Comparison of ENCODE assay signal across 1 cellular context in genomic region chr17:56913867-56914640, GRCh38.
TF ChIP-seq lines count a peak whose summit lies in the region.

Gene TRIM25 (minus strand): TSS chr17:56914049. CDS start chr17:56913988, 61 bp downstream.

TF ChIP-seq in K562, 482 proteins besides CTCF, POLR2A, EP300 and RAD21 (continued from another document and continues in another):
- TF ChIP-seq, protein P1, sequence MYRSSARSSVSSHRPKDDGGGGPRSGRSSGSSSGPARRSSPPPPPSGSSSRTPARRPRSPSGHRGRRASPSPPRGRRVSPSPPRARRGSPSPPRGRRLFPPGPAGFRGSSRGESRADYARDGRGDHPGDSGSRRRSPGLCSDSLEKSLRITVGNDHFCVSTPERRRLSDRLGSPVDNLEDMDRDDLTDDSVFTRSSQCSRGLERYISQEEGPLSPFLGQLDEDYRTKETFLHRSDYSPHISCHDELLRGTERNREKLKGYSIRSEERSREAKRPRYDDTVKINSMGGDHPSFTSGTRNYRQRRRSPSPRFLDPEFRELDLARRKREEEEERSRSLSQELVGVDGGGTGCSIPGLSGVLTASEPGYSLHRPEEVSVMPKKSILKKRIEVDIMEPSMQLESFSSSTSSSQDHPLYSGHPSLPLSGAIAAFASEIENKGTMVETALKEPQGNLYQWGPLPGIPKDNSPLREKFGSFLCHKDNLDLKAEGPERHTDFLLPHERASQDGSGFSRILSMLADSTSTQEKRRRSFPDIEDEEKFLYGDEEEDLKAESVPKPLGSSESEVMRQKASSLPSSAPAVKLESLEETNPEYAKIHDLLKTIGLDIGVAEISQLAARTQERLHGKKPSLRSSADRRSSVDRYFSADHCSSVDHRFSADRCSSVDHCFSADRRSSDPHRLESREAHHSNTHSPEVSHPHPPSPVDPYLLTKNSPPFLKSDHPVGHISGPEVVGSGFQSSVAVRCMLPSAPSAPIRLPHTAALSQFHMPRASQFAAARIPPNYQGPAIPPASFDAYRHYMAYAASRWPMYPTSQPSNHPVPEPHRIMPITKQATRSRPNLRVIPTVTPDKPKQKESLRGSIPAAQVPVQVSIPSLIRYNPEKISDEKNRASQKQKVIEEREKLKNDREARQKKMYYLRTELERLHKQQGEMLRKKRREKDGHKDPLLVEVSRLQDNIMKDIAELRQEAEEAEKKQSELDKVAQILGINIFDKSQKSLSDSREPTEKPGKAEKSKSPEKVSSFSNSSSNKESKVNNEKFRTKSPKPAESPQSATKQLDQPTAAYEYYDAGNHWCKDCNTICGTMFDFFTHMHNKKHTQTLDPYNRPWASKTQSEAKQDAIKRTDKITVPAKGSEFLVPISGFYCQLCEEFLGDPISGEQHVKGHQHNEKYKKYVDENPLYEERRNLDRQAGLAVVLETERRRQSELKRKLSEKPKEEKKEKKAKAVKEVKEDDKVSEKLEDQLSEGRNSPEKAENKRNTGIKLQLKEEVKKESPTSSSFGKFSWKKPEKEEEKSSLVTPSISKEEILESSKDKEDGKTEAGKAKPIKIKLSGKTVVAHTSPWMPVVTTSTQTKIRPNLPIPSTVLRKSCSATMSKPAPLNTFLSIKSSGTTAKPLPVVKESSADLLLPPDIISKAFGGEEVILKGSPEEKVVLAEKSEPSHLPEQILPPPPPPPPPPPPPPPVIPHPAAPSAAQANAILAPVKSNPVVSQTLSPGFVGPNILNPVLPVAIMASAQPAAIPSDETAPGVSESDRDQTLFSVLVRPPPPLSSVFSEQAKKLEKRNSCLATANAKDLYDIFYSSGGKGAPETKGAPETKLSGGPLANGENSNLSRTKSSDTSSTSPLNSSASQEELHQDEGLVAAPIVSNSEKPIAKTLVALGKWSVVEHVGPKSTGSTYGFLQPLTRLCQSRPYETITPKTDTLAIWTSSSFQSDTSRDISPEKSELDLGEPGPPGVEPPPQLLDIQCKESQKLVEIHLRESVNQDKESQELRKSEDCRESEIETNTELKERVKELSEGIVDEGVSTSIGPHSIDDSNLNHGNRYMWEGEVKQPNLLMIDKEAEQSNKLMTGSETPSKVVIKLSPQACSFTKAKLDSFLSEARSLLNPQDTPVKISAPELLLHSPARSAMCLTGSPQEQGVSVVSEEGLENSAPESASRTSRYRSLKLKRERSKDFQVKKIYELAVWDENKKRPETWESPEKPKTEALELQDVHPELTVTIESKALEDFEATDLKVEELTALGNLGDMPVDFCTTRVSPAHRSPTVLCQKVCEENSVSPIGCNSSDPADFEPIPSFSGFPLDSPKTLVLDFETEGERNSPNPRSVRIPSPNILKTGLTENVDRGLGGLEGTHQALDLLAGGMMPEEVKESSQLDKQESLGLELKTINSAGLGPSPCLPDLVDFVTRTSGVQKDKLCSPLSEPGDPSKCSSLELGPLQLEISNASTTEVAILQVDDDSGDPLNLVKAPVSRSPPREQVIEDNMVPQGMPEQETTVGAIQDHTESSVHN (IDR thresholded peaks at IDR 0.05; ENCODE audit: borderline replicate concordance in 1 of 2, low read depth in 1 of 2) = no peak
- TF ChIP-seq SETDB1 (IDR thresholded peaks at IDR 0.05; ENCODE audit: low read length) = no peak
- TF ChIP-seq BCL6 (CRISPR knock-in tag; IDR thresholded peaks at IDR 0.05) = no peak
- TF ChIP-seq FOXO4 (CRISPR knock-in tag; IDR thresholded peaks at IDR 0.05) = no peak
- TF ChIP-seq SAFB (IDR thresholded peaks at IDR 0.05; ENCODE audit: borderline replicate concordance, low read depth, low read length) = no peak
- no peak for TF ChIP-seq ZNF324 (CRISPR knock-in tag; IDR thresholded peaks at IDR 0.05)
- no peak for TF ChIP-seq HLTF (IDR thresholded peaks at IDR 0.05)
- no peak for TF ChIP-seq ARID2 (IDR thresholded peaks at IDR 0.05)
- TF ChIP-seq PTTG1 (tag; IDR thresholded peaks at IDR 0.05; ENCODE audit: low read depth) = no peak
- TF ChIP-seq KAT7 (CRISPR knock-in tag; IDR thresholded peaks at IDR 0.05; ENCODE audit: borderline replicate concordance) = peak; percentile 74; the same call in 1 of the 2 replicates
- TF ChIP-seq, protein P2, sequence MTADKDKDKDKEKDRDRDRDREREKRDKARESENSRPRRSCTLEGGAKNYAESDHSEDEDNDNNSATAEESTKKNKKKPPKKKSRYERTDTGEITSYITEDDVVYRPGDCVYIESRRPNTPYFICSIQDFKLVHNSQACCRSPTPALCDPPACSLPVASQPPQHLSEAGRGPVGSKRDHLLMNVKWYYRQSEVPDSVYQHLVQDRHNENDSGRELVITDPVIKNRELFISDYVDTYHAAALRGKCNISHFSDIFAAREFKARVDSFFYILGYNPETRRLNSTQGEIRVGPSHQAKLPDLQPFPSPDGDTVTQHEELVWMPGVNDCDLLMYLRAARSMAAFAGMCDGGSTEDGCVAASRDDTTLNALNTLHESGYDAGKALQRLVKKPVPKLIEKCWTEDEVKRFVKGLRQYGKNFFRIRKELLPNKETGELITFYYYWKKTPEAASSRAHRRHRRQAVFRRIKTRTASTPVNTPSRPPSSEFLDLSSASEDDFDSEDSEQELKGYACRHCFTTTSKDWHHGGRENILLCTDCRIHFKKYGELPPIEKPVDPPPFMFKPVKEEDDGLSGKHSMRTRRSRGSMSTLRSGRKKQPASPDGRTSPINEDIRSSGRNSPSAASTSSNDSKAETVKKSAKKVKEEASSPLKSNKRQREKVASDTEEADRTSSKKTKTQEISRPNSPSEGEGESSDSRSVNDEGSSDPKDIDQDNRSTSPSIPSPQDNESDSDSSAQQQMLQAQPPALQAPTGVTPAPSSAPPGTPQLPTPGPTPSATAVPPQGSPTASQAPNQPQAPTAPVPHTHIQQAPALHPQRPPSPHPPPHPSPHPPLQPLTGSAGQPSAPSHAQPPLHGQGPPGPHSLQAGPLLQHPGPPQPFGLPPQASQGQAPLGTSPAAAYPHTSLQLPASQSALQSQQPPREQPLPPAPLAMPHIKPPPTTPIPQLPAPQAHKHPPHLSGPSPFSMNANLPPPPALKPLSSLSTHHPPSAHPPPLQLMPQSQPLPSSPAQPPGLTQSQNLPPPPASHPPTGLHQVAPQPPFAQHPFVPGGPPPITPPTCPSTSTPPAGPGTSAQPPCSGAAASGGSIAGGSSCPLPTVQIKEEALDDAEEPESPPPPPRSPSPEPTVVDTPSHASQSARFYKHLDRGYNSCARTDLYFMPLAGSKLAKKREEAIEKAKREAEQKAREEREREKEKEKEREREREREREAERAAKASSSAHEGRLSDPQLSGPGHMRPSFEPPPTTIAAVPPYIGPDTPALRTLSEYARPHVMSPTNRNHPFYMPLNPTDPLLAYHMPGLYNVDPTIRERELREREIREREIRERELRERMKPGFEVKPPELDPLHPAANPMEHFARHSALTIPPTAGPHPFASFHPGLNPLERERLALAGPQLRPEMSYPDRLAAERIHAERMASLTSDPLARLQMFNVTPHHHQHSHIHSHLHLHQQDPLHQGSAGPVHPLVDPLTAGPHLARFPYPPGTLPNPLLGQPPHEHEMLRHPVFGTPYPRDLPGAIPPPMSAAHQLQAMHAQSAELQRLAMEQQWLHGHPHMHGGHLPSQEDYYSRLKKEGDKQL (CRISPR knock-in tag; IDR thresholded peaks at IDR 0.05; ENCODE audit: borderline replicate concordance) = no peak
- TF ChIP-seq JUN (IDR thresholded peaks at IDR 0.05; ENCODE audit: borderline replicate concordance, low read depth, low read length) = peak; percentile 25; the same call in 1 of the 2 replicates
- no peak for TF ChIP-seq JUN (CRISPR knock-in tag; IDR thresholded peaks at IDR 0.05; ENCODE audit: borderline replicate concordance)
- no peak for TF ChIP-seq ZZZ3 (IDR thresholded peaks at IDR 0.05)
- no peak for TF ChIP-seq YBX1 (IDR thresholded peaks at IDR 0.05)
- peak; percentile 68 for TF ChIP-seq CBFA2T2 (conservative IDR thresholded peaks at IDR 0.05)
- TF ChIP-seq TAL1 (IDR thresholded peaks at IDR 0.05) = no peak
- peak; percentile 50 for TF ChIP-seq GABPB1 (CRISPR knock-in tag; IDR thresholded peaks at IDR 0.05)
- TF ChIP-seq ZNF41 (CRISPR knock-in tag; conservative IDR thresholded peaks at IDR 0.05) = no peak
- no peak for TF ChIP-seq CCAR2 (IDR thresholded peaks at IDR 0.05; ENCODE audit: low read depth, low read length)
- TF ChIP-seq CHD1 (IDR thresholded peaks at IDR 0.05; ENCODE audit: low read length) = peak; percentile 43
- TF ChIP-seq DACH1 (IDR thresholded peaks at IDR 0.05; ENCODE audit: partially characterized antibody) = no peak
- TF ChIP-seq ARID3B (CRISPR knock-in tag; IDR thresholded peaks at IDR 0.05; ENCODE audit: borderline replicate concordance) = no peak
- TF ChIP-seq ESRRA (IDR thresholded peaks at IDR 0.05; ENCODE audit: borderline replicate concordance, low read depth) = peak; percentile 52; the same call in 1 of the 2 replicates
- TF ChIP-seq ZNF124 (CRISPR knock-in tag; IDR thresholded peaks at IDR 0.05) = no peak
- no peak for TF ChIP-seq ZNF57 (CRISPR knock-in tag; IDR thresholded peaks at IDR 0.05)
- TF ChIP-seq HCFC1 (IDR thresholded peaks at IDR 0.05; ENCODE audit: low read depth, low read length) = no peak; the same call in 1 of the 2 replicates
- TF ChIP-seq KLF6 (CRISPR knock-in tag; IDR thresholded peaks at IDR 0.05; ENCODE audit: borderline replicate concordance) = no peak
- peak; percentile 96 for TF ChIP-seq IRF2 (CRISPR knock-in tag; IDR thresholded peaks at IDR 0.05)
- TF ChIP-seq, protein P3, sequence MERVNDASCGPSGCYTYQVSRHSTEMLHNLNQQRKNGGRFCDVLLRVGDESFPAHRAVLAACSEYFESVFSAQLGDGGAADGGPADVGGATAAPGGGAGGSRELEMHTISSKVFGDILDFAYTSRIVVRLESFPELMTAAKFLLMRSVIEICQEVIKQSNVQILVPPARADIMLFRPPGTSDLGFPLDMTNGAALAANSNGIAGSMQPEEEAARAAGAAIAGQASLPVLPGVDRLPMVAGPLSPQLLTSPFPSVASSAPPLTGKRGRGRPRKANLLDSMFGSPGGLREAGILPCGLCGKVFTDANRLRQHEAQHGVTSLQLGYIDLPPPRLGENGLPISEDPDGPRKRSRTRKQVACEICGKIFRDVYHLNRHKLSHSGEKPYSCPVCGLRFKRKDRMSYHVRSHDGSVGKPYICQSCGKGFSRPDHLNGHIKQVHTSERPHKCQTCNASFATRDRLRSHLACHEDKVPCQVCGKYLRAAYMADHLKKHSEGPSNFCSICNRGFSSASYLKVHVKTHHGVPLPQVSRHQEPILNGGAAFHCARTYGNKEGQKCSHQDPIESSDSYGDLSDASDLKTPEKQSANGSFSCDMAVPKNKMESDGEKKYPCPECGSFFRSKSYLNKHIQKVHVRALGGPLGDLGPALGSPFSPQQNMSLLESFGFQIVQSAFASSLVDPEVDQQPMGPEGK (CRISPR knock-in tag; IDR thresholded peaks at IDR 0.05; ENCODE audit: borderline replicate concordance) = no peak
- no peak for TF ChIP-seq SIX5 (IDR thresholded peaks at IDR 0.05; ENCODE audit: borderline replicate concordance in 1 of 2, insufficient read depth in 1 of 2, low read depth in 1 of 2, low read length in 2 of 2)
- TF ChIP-seq ZNF3 (CRISPR knock-in tag; IDR thresholded peaks at IDR 0.05) = no peak
- TF ChIP-seq, protein P4, sequence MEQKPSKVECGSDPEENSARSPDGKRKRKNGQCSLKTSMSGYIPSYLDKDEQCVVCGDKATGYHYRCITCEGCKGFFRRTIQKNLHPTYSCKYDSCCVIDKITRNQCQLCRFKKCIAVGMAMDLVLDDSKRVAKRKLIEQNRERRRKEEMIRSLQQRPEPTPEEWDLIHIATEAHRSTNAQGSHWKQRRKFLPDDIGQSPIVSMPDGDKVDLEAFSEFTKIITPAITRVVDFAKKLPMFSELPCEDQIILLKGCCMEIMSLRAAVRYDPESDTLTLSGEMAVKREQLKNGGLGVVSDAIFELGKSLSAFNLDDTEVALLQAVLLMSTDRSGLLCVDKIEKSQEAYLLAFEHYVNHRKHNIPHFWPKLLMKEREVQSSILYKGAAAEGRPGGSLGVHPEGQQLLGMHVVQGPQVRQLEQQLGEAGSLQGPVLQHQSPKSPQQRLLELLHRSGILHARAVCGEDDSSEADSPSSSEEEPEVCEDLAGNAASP (IDR thresholded peaks at IDR 0.05) = no peak
- peak; percentile 73 for TF ChIP-seq ETV5 (CRISPR knock-in tag; IDR thresholded peaks at IDR 0.05; ENCODE audit: low read depth)
- TF ChIP-seq COPS2 (conservative IDR thresholded peaks at IDR 0.05) = no peak
- TF ChIP-seq CCNT2 (IDR thresholded peaks at IDR 0.05; ENCODE audit: borderline replicate concordance, extremely low read depth, insufficient read length, low read depth, low read length) = peak; percentile 81
- no peak for TF ChIP-seq ZNF311 (CRISPR knock-in tag; IDR thresholded peaks at IDR 0.05)
- TF ChIP-seq, protein P5, sequence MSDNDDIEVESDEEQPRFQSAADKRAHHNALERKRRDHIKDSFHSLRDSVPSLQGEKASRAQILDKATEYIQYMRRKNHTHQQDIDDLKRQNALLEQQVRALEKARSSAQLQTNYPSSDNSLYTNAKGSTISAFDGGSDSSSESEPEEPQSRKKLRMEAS (CRISPR knock-in tag; IDR thresholded peaks at IDR 0.05) = peak; percentile 90
- TF ChIP-seq ZNF140 (CRISPR knock-in tag; IDR thresholded peaks at IDR 0.05) = no peak
- TF ChIP-seq RBM15 (IDR thresholded peaks at IDR 0.05; ENCODE audit: insufficient read depth, low read length) = no peak
- TF ChIP-seq E2F1 (CRISPR knock-in tag; IDR thresholded peaks at IDR 0.05) = no peak
- no peak for TF ChIP-seq GATAD2B (IDR thresholded peaks at IDR 0.05; ENCODE audit: borderline replicate concordance)
- TF ChIP-seq SMAD4 (CRISPR knock-in tag; conservative IDR thresholded peaks at IDR 0.05) = peak; percentile 75; the same call in 1 of the 2 replicates
